1 cellular context compared by ENCODE assay signal in genomic region chr11:3165916-3166267, GRCh38.
TF ChIP-seq lines count a peak whose summit lies in the region.

No MANE protein-coding gene starts in this region.

TF ChIP-seq in HepG2, 621 proteins besides CTCF, POLR2A, EP300 and RAD21:
- TF ChIP-seq HMG20A (CRISPR knock-in tag; IDR thresholded peaks at IDR 0.05; ENCODE audit: borderline replicate concordance) (no peak), ZFP36L2 (CRISPR knock-in tag; IDR thresholded peaks at IDR 0.05) (no peak), ZNF563 (CRISPR knock-in tag; IDR thresholded peaks at IDR 0.05) (no peak), ZNF512 (CRISPR knock-in tag; IDR thresholded peaks at IDR 0.05) (no peak), NFE2L2 (IDR thresholded peaks at IDR 0.05; ENCODE audit: low read length) (no peak), GLI4 (CRISPR knock-in tag; IDR thresholded peaks at IDR 0.05; ENCODE audit: borderline replicate concordance) (no peak), ZNF326 (CRISPR knock-in tag; IDR thresholded peaks at IDR 0.05; ENCODE audit: borderline replicate concordance) (no peak), E2F2 (CRISPR knock-in tag; IDR thresholded peaks at IDR 0.05; ENCODE audit: borderline replicate concordance) (no peak), ZNF331 (CRISPR knock-in tag; IDR thresholded peaks at IDR 0.05) (no peak), MAZ (IDR thresholded peaks at IDR 0.05; ENCODE audit: borderline replicate concordance, low read depth, low read length) (no peak), MAZ (CRISPR knock-in tag; IDR thresholded peaks at IDR 0.05; ENCODE audit: low read depth) (no peak), DR1 (CRISPR knock-in tag; IDR thresholded peaks at IDR 0.05) (no peak), ZNF232 (CRISPR knock-in tag; IDR thresholded peaks at IDR 0.05; ENCODE audit: borderline replicate concordance) (no peak), ZNF343 (CRISPR knock-in tag; IDR thresholded peaks at IDR 0.05) (no peak), ZNF20 (CRISPR knock-in tag; IDR thresholded peaks at IDR 0.05) (no peak)
- TF ChIP-seq, protein P1, sequence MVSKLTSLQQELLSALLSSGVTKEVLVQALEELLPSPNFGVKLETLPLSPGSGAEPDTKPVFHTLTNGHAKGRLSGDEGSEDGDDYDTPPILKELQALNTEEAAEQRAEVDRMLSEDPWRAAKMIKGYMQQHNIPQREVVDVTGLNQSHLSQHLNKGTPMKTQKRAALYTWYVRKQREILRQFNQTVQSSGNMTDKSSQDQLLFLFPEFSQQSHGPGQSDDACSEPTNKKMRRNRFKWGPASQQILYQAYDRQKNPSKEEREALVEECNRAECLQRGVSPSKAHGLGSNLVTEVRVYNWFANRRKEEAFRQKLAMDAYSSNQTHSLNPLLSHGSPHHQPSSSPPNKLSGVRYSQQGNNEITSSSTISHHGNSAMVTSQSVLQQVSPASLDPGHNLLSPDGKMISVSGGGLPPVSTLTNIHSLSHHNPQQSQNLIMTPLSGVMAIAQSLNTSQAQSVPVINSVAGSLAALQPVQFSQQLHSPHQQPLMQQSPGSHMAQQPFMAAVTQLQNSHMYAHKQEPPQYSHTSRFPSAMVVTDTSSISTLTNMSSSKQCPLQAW (CRISPR knock-in tag; IDR thresholded peaks at IDR 0.05), result no peak
- TF ChIP-seq, protein P2, sequence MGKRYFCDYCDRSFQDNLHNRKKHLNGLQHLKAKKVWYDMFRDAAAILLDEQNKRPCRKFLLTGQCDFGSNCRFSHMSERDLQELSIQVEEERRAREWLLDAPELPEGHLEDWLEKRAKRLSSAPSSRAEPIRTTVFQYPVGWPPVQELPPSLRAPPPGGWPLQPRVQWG (CRISPR knock-in tag; IDR thresholded peaks at IDR 0.05; ENCODE audit: borderline replicate concordance, low read depth), result no peak
- TF ChIP-seq, protein P3, sequence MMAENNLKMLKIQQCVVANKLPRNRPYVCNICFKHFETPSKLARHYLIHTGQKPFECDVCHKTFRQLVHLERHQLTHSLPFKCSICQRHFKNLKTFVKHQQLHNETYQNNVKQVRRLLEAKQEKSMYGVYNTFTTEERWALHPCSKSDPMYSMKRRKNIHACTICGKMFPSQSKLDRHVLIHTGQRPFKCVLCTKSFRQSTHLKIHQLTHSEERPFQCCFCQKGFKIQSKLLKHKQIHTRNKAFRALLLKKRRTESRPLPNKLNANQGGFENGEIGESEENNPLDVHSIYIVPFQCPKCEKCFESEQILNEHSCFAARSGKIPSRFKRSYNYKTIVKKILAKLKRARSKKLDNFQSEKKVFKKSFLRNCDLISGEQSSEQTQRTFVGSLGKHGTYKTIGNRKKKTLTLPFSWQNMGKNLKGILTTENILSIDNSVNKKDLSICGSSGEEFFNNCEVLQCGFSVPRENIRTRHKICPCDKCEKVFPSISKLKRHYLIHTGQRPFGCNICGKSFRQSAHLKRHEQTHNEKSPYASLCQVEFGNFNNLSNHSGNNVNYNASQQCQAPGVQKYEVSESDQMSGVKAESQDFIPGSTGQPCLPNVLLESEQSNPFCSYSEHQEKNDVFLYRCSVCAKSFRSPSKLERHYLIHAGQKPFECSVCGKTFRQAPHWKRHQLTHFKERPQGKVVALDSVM (CRISPR knock-in tag; IDR thresholded peaks at IDR 0.05), result no peak
